ENCODE assay signal across 1 cellular context in genomic region chr19:5680083-5680436, GRCh38.
A peak's percentile ranks its signal among the peaks of the same experiment; 100 is the strongest.
TF ChIP-seq lines count a peak whose summit lies in the region.

No MANE protein-coding gene starts in this region.

TF ChIP-seq in HepG2, 621 proteins besides CTCF, POLR2A, EP300 and RAD21 (continued from another document):
- TF ChIP-seq, protein P1, sequence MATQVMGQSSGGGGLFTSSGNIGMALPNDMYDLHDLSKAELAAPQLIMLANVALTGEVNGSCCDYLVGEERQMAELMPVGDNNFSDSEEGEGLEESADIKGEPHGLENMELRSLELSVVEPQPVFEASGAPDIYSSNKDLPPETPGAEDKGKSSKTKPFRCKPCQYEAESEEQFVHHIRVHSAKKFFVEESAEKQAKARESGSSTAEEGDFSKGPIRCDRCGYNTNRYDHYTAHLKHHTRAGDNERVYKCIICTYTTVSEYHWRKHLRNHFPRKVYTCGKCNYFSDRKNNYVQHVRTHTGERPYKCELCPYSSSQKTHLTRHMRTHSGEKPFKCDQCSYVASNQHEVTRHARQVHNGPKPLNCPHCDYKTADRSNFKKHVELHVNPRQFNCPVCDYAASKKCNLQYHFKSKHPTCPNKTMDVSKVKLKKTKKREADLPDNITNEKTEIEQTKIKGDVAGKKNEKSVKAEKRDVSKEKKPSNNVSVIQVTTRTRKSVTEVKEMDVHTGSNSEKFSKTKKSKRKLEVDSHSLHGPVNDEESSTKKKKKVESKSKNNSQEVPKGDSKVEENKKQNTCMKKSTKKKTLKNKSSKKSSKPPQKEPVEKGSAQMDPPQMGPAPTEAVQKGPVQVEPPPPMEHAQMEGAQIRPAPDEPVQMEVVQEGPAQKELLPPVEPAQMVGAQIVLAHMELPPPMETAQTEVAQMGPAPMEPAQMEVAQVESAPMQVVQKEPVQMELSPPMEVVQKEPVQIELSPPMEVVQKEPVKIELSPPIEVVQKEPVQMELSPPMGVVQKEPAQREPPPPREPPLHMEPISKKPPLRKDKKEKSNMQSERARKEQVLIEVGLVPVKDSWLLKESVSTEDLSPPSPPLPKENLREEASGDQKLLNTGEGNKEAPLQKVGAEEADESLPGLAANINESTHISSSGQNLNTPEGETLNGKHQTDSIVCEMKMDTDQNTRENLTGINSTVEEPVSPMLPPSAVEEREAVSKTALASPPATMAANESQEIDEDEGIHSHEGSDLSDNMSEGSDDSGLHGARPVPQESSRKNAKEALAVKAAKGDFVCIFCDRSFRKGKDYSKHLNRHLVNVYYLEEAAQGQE (IDR thresholded peaks at IDR 0.05; ENCODE audit: borderline replicate concordance in 1 of 2, low read depth in 1 of 2, low read length in 2 of 2): no peak
- peak; percentile 21; the same call in 1 of the 2 replicates for TF ChIP-seq NRL (CRISPR knock-in tag; IDR thresholded peaks at IDR 0.05; ENCODE audit: borderline replicate concordance)
- TF ChIP-seq, protein P2, sequence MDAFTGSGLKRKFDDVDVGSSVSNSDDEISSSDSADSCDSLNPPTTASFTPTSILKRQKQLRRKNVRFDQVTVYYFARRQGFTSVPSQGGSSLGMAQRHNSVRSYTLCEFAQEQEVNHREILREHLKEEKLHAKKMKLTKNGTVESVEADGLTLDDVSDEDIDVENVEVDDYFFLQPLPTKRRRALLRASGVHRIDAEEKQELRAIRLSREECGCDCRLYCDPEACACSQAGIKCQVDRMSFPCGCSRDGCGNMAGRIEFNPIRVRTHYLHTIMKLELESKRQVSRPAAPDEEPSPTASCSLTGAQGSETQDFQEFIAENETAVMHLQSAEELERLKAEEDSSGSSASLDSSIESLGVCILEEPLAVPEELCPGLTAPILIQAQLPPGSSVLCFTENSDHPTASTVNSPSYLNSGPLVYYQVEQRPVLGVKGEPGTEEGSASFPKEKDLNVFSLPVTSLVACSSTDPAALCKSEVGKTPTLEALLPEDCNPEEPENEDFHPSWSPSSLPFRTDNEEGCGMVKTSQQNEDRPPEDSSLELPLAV (CRISPR knock-in tag; conservative IDR thresholded peaks at IDR 0.05; ENCODE audit: low read depth): no peak
- no peak for TF ChIP-seq CCDC6 (CRISPR knock-in tag; IDR thresholded peaks at IDR 0.05)
- no peak for TF ChIP-seq ZNF337 (CRISPR knock-in tag; IDR thresholded peaks at IDR 0.05; ENCODE audit: borderline replicate concordance, low read depth)
- TF ChIP-seq SP5 (CRISPR knock-in tag; IDR thresholded peaks at IDR 0.05; ENCODE audit: borderline replicate concordance, low read depth): no peak
- no peak for TF ChIP-seq ZC3H13 (CRISPR knock-in tag; IDR thresholded peaks at IDR 0.05)
- TF ChIP-seq MTF2 (CRISPR knock-in tag; IDR thresholded peaks at IDR 0.05; ENCODE audit: borderline replicate concordance): peak; percentile 82; the same call in 1 of the 2 replicates
- TF ChIP-seq ZMYM4 (CRISPR knock-in tag; IDR thresholded peaks at IDR 0.05): peak; percentile 66; the same call in 1 of the 2 replicates
- no peak for TF ChIP-seq MXI1 (IDR thresholded peaks at IDR 0.05; ENCODE audit: borderline replicate concordance, low read depth, low read length)
- no peak for TF ChIP-seq ZNF709 (CRISPR knock-in tag; IDR thresholded peaks at IDR 0.05)
- TF ChIP-seq, protein P3, sequence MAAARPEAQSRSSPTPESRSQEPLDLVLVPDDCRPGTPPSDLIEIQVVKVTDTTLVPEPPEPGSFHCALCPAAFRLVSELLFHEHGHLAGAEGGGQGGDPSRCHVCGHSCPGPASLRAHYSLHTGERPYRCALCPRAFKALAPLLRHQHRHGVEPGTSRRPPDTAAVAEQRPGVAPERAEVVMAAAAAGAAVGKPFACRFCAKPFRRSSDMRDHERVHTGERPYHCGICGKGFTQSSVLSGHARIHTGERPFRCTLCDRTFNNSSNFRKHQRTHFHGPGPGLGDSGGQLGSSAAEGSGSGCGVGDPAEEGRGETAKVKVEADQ (CRISPR knock-in tag; IDR thresholded peaks at IDR 0.05; ENCODE audit: borderline replicate concordance): peak; percentile 47; the same call in 1 of the 2 replicates
- TF ChIP-seq ZNF792 (CRISPR knock-in tag; IDR thresholded peaks at IDR 0.05): no peak
- TF ChIP-seq GFI1 (CRISPR knock-in tag; IDR thresholded peaks at IDR 0.05; ENCODE audit: borderline replicate concordance): no peak
- TF ChIP-seq, protein P4, sequence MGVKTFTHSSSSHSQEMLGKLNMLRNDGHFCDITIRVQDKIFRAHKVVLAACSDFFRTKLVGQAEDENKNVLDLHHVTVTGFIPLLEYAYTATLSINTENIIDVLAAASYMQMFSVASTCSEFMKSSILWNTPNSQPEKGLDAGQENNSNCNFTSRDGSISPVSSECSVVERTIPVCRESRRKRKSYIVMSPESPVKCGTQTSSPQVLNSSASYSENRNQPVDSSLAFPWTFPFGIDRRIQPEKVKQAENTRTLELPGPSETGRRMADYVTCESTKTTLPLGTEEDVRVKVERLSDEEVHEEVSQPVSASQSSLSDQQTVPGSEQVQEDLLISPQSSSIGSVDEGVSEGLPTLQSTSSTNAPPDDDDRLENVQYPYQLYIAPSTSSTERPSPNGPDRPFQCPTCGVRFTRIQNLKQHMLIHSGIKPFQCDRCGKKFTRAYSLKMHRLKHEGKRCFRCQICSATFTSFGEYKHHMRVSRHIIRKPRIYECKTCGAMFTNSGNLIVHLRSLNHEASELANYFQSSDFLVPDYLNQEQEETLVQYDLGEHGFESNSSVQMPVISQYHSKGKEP (CRISPR knock-in tag; IDR thresholded peaks at IDR 0.05): no peak
- no peak for TF ChIP-seq GMEB2 (CRISPR knock-in tag; IDR thresholded peaks at IDR 0.05; ENCODE audit: low read depth)
- no peak for TF ChIP-seq PAX8 (CRISPR knock-in tag; IDR thresholded peaks at IDR 0.05; ENCODE audit: borderline replicate concordance)
- TF ChIP-seq, protein P5, sequence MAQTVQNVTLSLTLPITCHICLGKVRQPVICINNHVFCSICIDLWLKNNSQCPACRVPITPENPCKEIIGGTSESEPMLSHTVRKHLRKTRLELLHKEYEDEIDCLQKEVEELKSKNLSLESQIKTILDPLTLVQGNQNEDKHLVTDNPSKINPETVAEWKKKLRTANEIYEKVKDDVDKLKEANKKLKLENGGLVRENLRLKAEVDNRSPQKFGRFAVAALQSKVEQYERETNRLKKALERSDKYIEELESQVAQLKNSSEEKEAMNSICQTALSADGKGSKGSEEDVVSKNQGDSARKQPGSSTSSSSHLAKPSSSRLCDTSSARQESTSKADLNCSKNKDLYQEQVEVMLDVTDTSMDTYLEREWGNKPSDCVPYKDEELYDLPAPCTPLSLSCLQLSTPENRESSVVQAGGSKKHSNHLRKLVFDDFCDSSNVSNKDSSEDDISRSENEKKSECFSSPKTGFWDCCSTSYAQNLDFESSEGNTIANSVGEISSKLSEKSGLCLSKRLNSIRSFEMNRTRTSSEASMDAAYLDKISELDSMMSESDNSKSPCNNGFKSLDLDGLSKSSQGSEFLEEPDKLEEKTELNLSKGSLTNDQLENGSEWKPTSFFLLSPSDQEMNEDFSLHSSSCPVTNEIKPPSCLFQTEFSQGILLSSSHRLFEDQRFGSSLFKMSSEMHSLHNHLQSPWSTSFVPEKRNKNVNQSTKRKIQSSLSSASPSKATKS (CRISPR knock-in tag; IDR thresholded peaks at IDR 0.05): no peak
- no peak for TF ChIP-seq KDM1A (CRISPR knock-in tag; IDR thresholded peaks at IDR 0.05)
- TF ChIP-seq NAIF1 (CRISPR knock-in tag; IDR thresholded peaks at IDR 0.05; ENCODE audit: borderline replicate concordance): no peak
- no peak for TF ChIP-seq SP4 (CRISPR knock-in tag; IDR thresholded peaks at IDR 0.05)
- no peak for TF ChIP-seq KMT2B (CRISPR knock-in tag; IDR thresholded peaks at IDR 0.05)
- TF ChIP-seq MEIS2 (CRISPR knock-in tag; IDR thresholded peaks at IDR 0.05): no peak
- no peak for TF ChIP-seq ZNF7 (CRISPR knock-in tag; IDR thresholded peaks at IDR 0.05)
- TF ChIP-seq MYC (CRISPR knock-in tag; IDR thresholded peaks at IDR 0.05; ENCODE audit: borderline replicate concordance): no peak
- no peak for TF ChIP-seq ZFP82 (CRISPR knock-in tag; IDR thresholded peaks at IDR 0.05; ENCODE audit: borderline replicate concordance)
- 0 out of 2 replicates have a peak, but pooled peaks have one; percentile 44 for TF ChIP-seq ZNF572 (CRISPR knock-in tag; IDR thresholded peaks at IDR 0.05)
- no peak for TF ChIP-seq ZKSCAN8 (CRISPR knock-in tag; IDR thresholded peaks at IDR 0.05; ENCODE audit: borderline replicate concordance)
